In genomic region chr4:152644130-152644529, GRCh38 we compare ENCODE assay signal across 18 cellular contexts. TPM values are rescaled to one million over a fixed set of nuclear protein-coding genes. Genes with fewer than 3 reads are reported as not detected.
DNase-seq lines count a peak whose midpoint lies in the region; ATAC-seq and TF ChIP-seq lines count a peak whose summit lies in the region.
"Had no signal": no experiment of that assay in that cellular context is flagged by ENCODE, and none has a peak within 500 bp of the region (broad histone marks: within the 10 kb centered on the region; RNA-seq: fewer than 3 reads in every experiment).

No MANE protein-coding gene starts in this region.

- H3K4me1 ChIP-seq in CD8-positive, alpha-beta T cell (ENCODE audit: insufficient read depth, low read length): no peaks in the 10 kb centered on the region
- H3K4me1 ChIP-seq: colonic mucosa, thyroid gland had no signal

- no peaks in the 10 kb centered on the region for H3K9me3 Mint-ChIP-seq in T-helper 1 cell treated with Interleukin-12 subunit alpha and Interleukin-12 subunit beta and Interleukin-4 antibody, amounts not matched to agents 30 μg/mL and 1 μg/mL, for 36 hours
- H3K9me3 Mint-ChIP-seq in CD8-positive, alpha-beta T cell: no peaks in the 10 kb centered on the region
- H3K9me3 Mint-ChIP-seq in T-cell: no peaks in the 10 kb centered on the region

- H3K27ac Mint-ChIP-seq in T-helper 1 cell treated with Interleukin-12 subunit alpha and Interleukin-12 subunit beta and Interleukin-4 antibody, amounts not matched to agents 30 μg/mL and 1 μg/mL, for 36 hours: peak overlapping the region; percentile 57
- peak overlapping the region; percentile 46 for H3K27ac Mint-ChIP-seq in CD8-positive, alpha-beta T cell
- H3K27ac Mint-ChIP-seq in T-cell: peak overlapping the region; percentile 69 to 84

- POLR2A ChIA-PET in CD8-positive, alpha-beta T cell (lab: Charles Lee): interaction anchor here (1.5 kb wide), 1 partner anchor 143 kb away, joined by 4 read pairs; no protein-coding TSS in a partner anchor
- POLR2A ChIA-PET in T-cell (lab: Charles Lee): no interaction called here

- H3K36me3 ChIP-seq in CD8-positive, alpha-beta T cell (ENCODE audit: insufficient read depth, low read length): peaks cover 3% of the 10 kb centered on the region
- H3K36me3 ChIP-seq: BLaER1, colonic mucosa, thyroid gland had no signal

- no peaks in the 10 kb centered on the region for H3K27me3 ChIP-seq in CD8-positive, alpha-beta T cell (ENCODE audit: insufficient read depth, low read length)
- H3K27me3 ChIP-seq: BLaER1, colonic mucosa, thyroid gland had no signal

- peaks cover 21% of the 10 kb centered on the region for H3K4me1 Mint-ChIP-seq in T-helper 1 cell treated with Interleukin-12 subunit alpha and Interleukin-12 subunit beta and Interleukin-4 antibody, amounts not matched to agents 30 μg/mL and 1 μg/mL, for 36 hours (ENCODE audit: low read depth)
- peaks cover 11% of the 10 kb centered on the region for H3K4me1 Mint-ChIP-seq in CD8-positive, alpha-beta T cell (ENCODE audit: low read depth)
- H3K4me1 Mint-ChIP-seq in T-cell: peaks cover 0 to 29% (median 25%) of the 10 kb centered on the region in 3 donors

- CTCF ChIA-PET in CD8-positive, alpha-beta T cell (lab: Charles Lee): interaction anchor here (0.9 to 6.0 kb wide), 4 partner anchors 16 to 235 kb away, joined by 3 to 61 read pairs (median 5); no protein-coding TSS in a partner anchor
- CTCF ChIA-PET in T-cell (lab: Charles Lee): interaction anchor here (0.6 to 8.4 kb wide), 5 partner anchors 76 to 998 kb away, joined by 3 to 204 read pairs (median 4); no protein-coding TSS in a partner anchor

- no peak for ATAC-seq in CD8-positive, alpha-beta T cell
- no peak for ATAC-seq in T-cell (replicated peaks in 1 of 4)
- peak; percentile 13 for ATAC-seq in left colon
- ATAC-seq in GM19328 (IDR thresholded peaks at IDR 0.05; ENCODE audit: unreplicated experiment): no peak
- ATAC-seq: sciatic nerve had no signal

- intact Hi-C loops in CD8-positive, alpha-beta T cell (cut with DNase I, micrococcal nuclease): loop anchor here in 1 of 2 experiments (5.0 kb wide), 2 partner anchors 93 to 1527 kb away; no protein-coding TSS in a partner anchor
- intact Hi-C loops in left colon (cut with DNase I, micrococcal nuclease): loop anchor here in 1 of 2 donors (5.0 kb wide), 1 partner anchor 142 kb away; no protein-coding TSS in a partner anchor

- no peak overlapping the region for H3K4me3 ChIP-seq in CD8-positive, alpha-beta T cell (ENCODE audit: low read depth, low read length)
- H3K4me3 ChIP-seq: BLaER1, colonic mucosa, PC-9, thyroid gland had no signal

- DNase-seq in T-helper 1 cell (no peak), T-cell (no peak), left colon (no peak), NCI-H1417 (lab: John Stamatoyannopoulos, UW) (no peak), SW480 (ENCODE audit: low spot score) (no peak)
- no peak for DNase-seq in CD8-positive, alpha-beta T cell
- DNase-seq: anterior cingulate cortex, DMS79 treated with DMSO at 0.1 percent for 48 hours, mesenchymal stem cell, NCI-H510A, PC-9, thyroid gland had no signal

- no peak overlapping the region for H3K4me3 Mint-ChIP-seq in T-helper 1 cell treated with Interleukin-12 subunit alpha and Interleukin-12 subunit beta and Interleukin-4 antibody, amounts not matched to agents 30 μg/mL and 1 μg/mL, for 36 hours
- no peak overlapping the region for H3K4me3 Mint-ChIP-seq in CD8-positive, alpha-beta T cell
- no peak overlapping the region for H3K4me3 Mint-ChIP-seq in T-cell

- H3K27ac ChIP-seq in CD8-positive, alpha-beta T cell (ENCODE audit: low read depth, low read length): no peak overlapping the region
- H3K27ac ChIP-seq: 22Rv1, BLaER1, colonic mucosa, PC-9, thyroid gland had no signal

- no peaks in the 10 kb centered on the region for H3K9me3 ChIP-seq in CD8-positive, alpha-beta T cell (ENCODE audit: low read length)
- H3K9me3 ChIP-seq: BLaER1, colonic mucosa, thyroid gland had no signal

- peaks cover 34% of the 10 kb centered on the region for H3K36me3 Mint-ChIP-seq in T-helper 1 cell treated with Interleukin-12 subunit alpha and Interleukin-12 subunit beta and Interleukin-4 antibody, amounts not matched to agents 30 μg/mL and 1 μg/mL, for 36 hours (ENCODE audit: low read depth)
- peaks cover 50% of the 10 kb centered on the region for H3K36me3 Mint-ChIP-seq in CD8-positive, alpha-beta T cell
- H3K36me3 Mint-ChIP-seq in T-cell: peaks cover 33% of the 10 kb centered on the region

- H3K27me3 Mint-ChIP-seq in T-helper 1 cell treated with Interleukin-12 subunit alpha and Interleukin-12 subunit beta and Interleukin-4 antibody, amounts not matched to agents 30 μg/mL and 1 μg/mL, for 36 hours (ENCODE audit: low read depth): no peaks in the 10 kb centered on the region
- H3K27me3 Mint-ChIP-seq in CD8-positive, alpha-beta T cell (ENCODE audit: low read depth): no peaks in the 10 kb centered on the region
- H3K27me3 Mint-ChIP-seq in T-cell: no peaks in the 10 kb centered on the region

- TF ChIP-seq CTCF in CD8-positive, alpha-beta T cell (IDR thresholded peaks at IDR 0.05): no peak

RNA-seq across cellular contexts. Expression of gene TMEM154, which starts 35.7 kb away (rescaled TPM):
- total RNA-seq in CD8-positive, alpha-beta T cell: 10 to 100 TPM in 1 of 2 experiments, 1 to 10 TPM in 1; 10.0 TPM
- total RNA-seq in T-cell (10 to 100 TPM; 19.3 to 28.5 (median 24.6) TPM), left colon (1 to 10 TPM; 1.4 to 5.4 TPM)
